In the genomic region with DNA sequence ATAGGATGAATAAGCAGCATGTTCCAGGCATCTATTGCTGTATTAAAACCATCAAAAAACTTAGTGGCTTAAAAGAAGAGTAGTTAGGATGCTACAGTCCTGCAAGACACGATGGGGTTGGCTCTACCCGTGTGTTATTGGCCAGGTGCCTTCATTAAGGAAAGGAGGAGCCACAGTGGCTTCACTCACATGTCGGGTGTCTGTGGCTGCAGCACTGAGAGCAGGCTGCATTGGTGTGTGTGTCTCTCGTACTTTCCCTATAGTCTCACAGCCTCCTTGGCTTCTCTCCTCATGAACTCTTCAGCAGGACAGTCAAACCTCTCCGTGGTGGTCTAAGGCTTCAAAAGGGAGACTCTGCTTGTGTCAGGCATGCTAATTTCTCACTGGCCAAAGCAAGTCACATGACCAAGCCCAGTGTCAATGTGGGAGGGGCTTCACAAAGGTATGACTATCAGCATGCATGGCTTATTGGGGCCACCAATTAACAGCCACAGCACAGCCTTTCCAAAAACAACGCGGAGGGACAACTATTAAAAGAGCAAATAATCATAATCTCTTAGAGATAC, we compare ENCODE assay signal across 33 cellular contexts.
"Had no signal": no experiment of that assay in that cellular context is flagged by ENCODE, and none has a peak within 500 bp of the region (broad histone marks: within the 10 kb centered on the region; RNA-seq: fewer than 3 reads in every experiment).

No MANE protein-coding gene starts in this region.

- H3K4me3 ChIP-seq: ascending aorta, breast epithelium, cardiac muscle cell, colonic mucosa, gastrocnemius medialis, heart left ventricle had no signal

- H3K27ac Mint-ChIP-seq: activated CD4-positive, alpha-beta memory T cell treated with anti-CD3 and anti-CD28 coated beads, Interleukin-2, amount 10 ng/mL, durations not matched to agents 7 days and 5 days; activated CD4-positive, alpha-beta T cell treated with anti-CD3 and anti-CD28 coated beads, Interleukin-2, amount 10 ng/mL, durations not matched to agents 7 days and 5 days; activated naive CD4-positive, alpha-beta T cell treated with anti-CD3 and anti-CD28 coated beads, Interleukin-2, amount 10 ng/mL, durations not matched to agents 7 days and 5 days; activated naive CD4-positive, alpha-beta T cell treated with anti-CD3 and anti-CD28 coated beads, Interleukin-2, amount 50 U/mL, for 72 hours; activated naive CD8-positive, alpha-beta T cell treated with anti-CD3 and anti-CD28 coated beads, Interleukin-2, amount 10 ng/mL, durations not matched to agents 7 days and 5 days; activated T-cell treated with anti-CD3 and anti-CD28 coated beads, Interleukin-2, amount 50 U/mL, for 24 hours; activated T-cell treated with anti-CD3 and anti-CD28 coated beads, Interleukin-2, amount 50 U/mL, for 72 hours; brain; endodermal cell; T-helper 17 cell; T-helper 2 cell treated with Interferon-gamma antibody and Interleukin-4, amounts not matched to agents 5 μg/mL and 100 μg/mL, for 36 hours had no signal

- H3K9me3 Mint-ChIP-seq: activated CD4-positive, alpha-beta T cell treated with anti-CD3 and anti-CD28 coated beads, Interleukin-2, amount 10 ng/mL, durations not matched to agents 7 days and 5 days; activated T-cell treated with anti-CD3 and anti-CD28 coated beads, Interleukin-2, amount 50 U/mL, for 24 hours; endodermal cell had no signal

- DNase-seq: activated CD4-positive, alpha-beta memory T cell treated with anti-CD3 and anti-CD28 coated beads, Interleukin-2, amount 10 ng/mL, durations not matched to agents 7 days and 5 days; activated CD4-positive, alpha-beta T cell treated with anti-CD3 and anti-CD28 coated beads for 4 hours; activated CD4-positive, alpha-beta T cell treated with anti-CD3 and anti-CD28 coated beads, Interleukin-2, amount 10 ng/mL, durations not matched to agents 7 days and 5 days; activated CD4-positive, alpha-beta T cell treated with anti-CD3 and anti-CD28 coated beads, Interleukin-2, amount 50 U/mL, for 4 hours; activated CD4-positive, CD25-positive, alpha-beta regulatory T cell; activated CD4-positive, CD25-positive, alpha-beta regulatory T cell treated with anti-CD3 and anti-CD28 coated beads, Interleukin-2, amount 50 U/mL, for 72 hours; activated CD8-positive, alpha-beta memory T cell treated with anti-CD3 and anti-CD28 coated beads, Interleukin-2, amount 50 U/mL, for 48 hours; activated gamma-delta T cell; activated naive CD4-positive, alpha-beta T cell; activated naive CD4-positive, alpha-beta T cell treated with anti-CD3 and anti-CD28 coated beads, Interleukin-2, amount 10 ng/mL, durations not matched to agents 7 days and 5 days; activated naive CD8-positive, alpha-beta T cell treated with anti-CD3 and anti-CD28 coated beads, Interleukin-2, amount 10 ng/mL, durations not matched to agents 7 days and 5 days; activated T-cell treated with anti-CD3 and anti-CD28 coated beads for 4 hours; activated T-cell treated with anti-CD3 and anti-CD28 coated beads, Interleukin-2, amount 50 U/mL, for 24 hours; activated T-cell treated with anti-CD3 and anti-CD28 coated beads, Interleukin-2, amount 50 U/mL, for 72 hours; central memory CD4-positive, alpha-beta T cell; cerebellar nuclear complex; colonic mucosa; effector CD8-positive, alpha-beta T cell; endodermal cell; foreskin keratinocyte; gastrocnemius medialis; glutamatergic neuron; heart left ventricle; T-helper 17 cell; T1000; WERI-Rb-1 had no signal

- H3K9me3 ChIP-seq: ascending aorta, breast epithelium, colonic mucosa, gastrocnemius medialis, heart left ventricle had no signal

- H3K27me3 Mint-ChIP-seq: activated CD4-positive, alpha-beta memory T cell treated with anti-CD3 and anti-CD28 coated beads, Interleukin-2, amount 10 ng/mL, durations not matched to agents 7 days and 5 days; activated CD4-positive, alpha-beta T cell treated with anti-CD3 and anti-CD28 coated beads, Interleukin-2, amount 10 ng/mL, durations not matched to agents 7 days and 5 days; activated naive CD4-positive, alpha-beta T cell treated with anti-CD3 and anti-CD28 coated beads, Interleukin-2, amount 10 ng/mL, durations not matched to agents 7 days and 5 days; activated naive CD8-positive, alpha-beta T cell treated with anti-CD3 and anti-CD28 coated beads, Interleukin-2, amount 10 ng/mL, durations not matched to agents 7 days and 5 days; activated T-cell treated with anti-CD3 and anti-CD28 coated beads, Interleukin-2, amount 50 U/mL, for 24 hours; T-helper 17 cell had no signal

- ATAC-seq: activated naive CD4-positive, alpha-beta T cell treated with anti-CD3 and anti-CD28 coated beads, Interleukin-2, amount 50 U/mL, for 72 hours; activated T-cell treated with anti-CD3 and anti-CD28 coated beads, Interleukin-2, amount 50 U/mL, for 72 hours; esophagus mucosa; foreskin keratinocyte; gastrocnemius medialis; heart left ventricle; T-helper 17 cell had no signal

- H3K36me3 ChIP-seq: ascending aorta, breast epithelium, cardiac muscle cell, colonic mucosa, gastrocnemius medialis, heart left ventricle, WERI-Rb-1 had no signal

- H3K4me1 Mint-ChIP-seq: activated CD4-positive, alpha-beta memory T cell treated with anti-CD3 and anti-CD28 coated beads, Interleukin-2, amount 10 ng/mL, durations not matched to agents 7 days and 5 days; activated CD4-positive, alpha-beta T cell treated with anti-CD3 and anti-CD28 coated beads, Interleukin-2, amount 10 ng/mL, durations not matched to agents 7 days and 5 days; activated naive CD4-positive, alpha-beta T cell treated with anti-CD3 and anti-CD28 coated beads, Interleukin-2, amount 10 ng/mL, durations not matched to agents 7 days and 5 days; activated naive CD8-positive, alpha-beta T cell treated with anti-CD3 and anti-CD28 coated beads, Interleukin-2, amount 10 ng/mL, durations not matched to agents 7 days and 5 days; endodermal cell; T-helper 17 cell had no signal

- H3K27me3 ChIP-seq: ascending aorta, breast epithelium, colonic mucosa, foreskin keratinocyte, gastrocnemius medialis had no signal

- H3K4me1 ChIP-seq: ascending aorta, breast epithelium, colonic mucosa, foreskin keratinocyte, gastrocnemius medialis, heart left ventricle had no signal

- H3K27ac ChIP-seq: ascending aorta, breast epithelium, cardiac muscle cell, colonic mucosa, foreskin keratinocyte, gastrocnemius medialis, heart left ventricle, WERI-Rb-1 had no signal

- H3K36me3 Mint-ChIP-seq: activated naive CD4-positive, alpha-beta T cell treated with anti-CD3 and anti-CD28 coated beads, Interleukin-2, amount 10 ng/mL, durations not matched to agents 7 days and 5 days; activated naive CD4-positive, alpha-beta T cell treated with anti-CD3 and anti-CD28 coated beads, Interleukin-2, amount 50 U/mL, for 72 hours; activated naive CD8-positive, alpha-beta T cell treated with anti-CD3 and anti-CD28 coated beads, Interleukin-2, amount 10 ng/mL, durations not matched to agents 7 days and 5 days; brain had no signal

- H3K4me3 Mint-ChIP-seq: activated CD4-positive, alpha-beta memory T cell treated with anti-CD3 and anti-CD28 coated beads, Interleukin-2, amount 10 ng/mL, durations not matched to agents 7 days and 5 days; activated CD4-positive, alpha-beta T cell treated with anti-CD3 and anti-CD28 coated beads, Interleukin-2, amount 10 ng/mL, durations not matched to agents 7 days and 5 days; activated naive CD4-positive, alpha-beta T cell treated with anti-CD3 and anti-CD28 coated beads, Interleukin-2, amount 10 ng/mL, durations not matched to agents 7 days and 5 days; activated naive CD8-positive, alpha-beta T cell treated with anti-CD3 and anti-CD28 coated beads, Interleukin-2, amount 10 ng/mL, durations not matched to agents 7 days and 5 days; activated T-cell treated with anti-CD3 and anti-CD28 coated beads, Interleukin-2, amount 50 U/mL, for 24 hours; activated T-cell treated with anti-CD3 and anti-CD28 coated beads, Interleukin-2, amount 50 U/mL, for 72 hours; brain; endodermal cell; T-helper 17 cell; T-helper 2 cell treated with Interferon-gamma antibody and Interleukin-4, amounts not matched to agents 5 μg/mL and 100 μg/mL, for 36 hours had no signal
